ENCODE assay signal across 8 cellular contexts in the genomic region with DNA sequence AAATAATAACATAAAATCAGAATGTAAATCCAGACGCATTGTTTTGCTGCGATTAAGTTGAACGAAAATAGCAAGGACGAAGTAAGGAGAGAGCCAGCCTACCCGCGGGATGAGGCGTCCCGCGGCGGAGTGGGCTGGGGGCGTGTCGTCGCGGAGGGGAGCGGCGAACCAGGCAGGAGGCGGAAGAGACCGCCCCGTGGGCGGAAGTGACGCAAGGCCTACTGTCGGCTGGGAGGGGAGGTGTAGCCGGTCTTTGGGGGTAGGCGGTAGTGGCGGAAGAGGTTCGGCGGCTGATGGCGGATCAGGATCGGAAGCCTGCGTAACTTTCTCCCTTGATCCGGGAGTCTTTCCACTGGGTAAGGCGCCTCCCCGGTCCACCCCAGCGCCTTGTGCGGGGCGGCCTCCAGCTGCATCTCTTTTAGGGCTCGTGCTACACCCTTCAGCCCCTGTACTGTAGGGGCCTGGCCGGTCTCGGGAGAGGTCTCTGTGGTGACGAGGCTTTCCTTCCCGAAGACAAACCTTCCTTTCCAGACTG. TPM values are rescaled to one million over a fixed set of nuclear protein-coding genes. Genes with fewer than 3 reads are reported as not detected.
DNase-seq lines count a peak whose midpoint lies in the region; ATAC-seq, FAIRE-seq and TF ChIP-seq lines count a peak whose summit lies in the region.

A gene (plus strand): TSS at position 249 of the 535 bp plus-strand sequence. CDS start 8,363 bp downstream, outside the sequence.

- no peaks in the 10 kb centered on the region for H3K9me2 ChIP-seq in SU-DHL-6 (replicated peaks; ENCODE audit: insufficient read depth, low read length)

- TF ChIP-seq CTCF in SU-DHL-6 (IDR thresholded peaks at IDR 0.05; ENCODE audit: insufficient read depth, low read length, poor library complexity, severe bottlenecking) (no peak), pancreas (IDR thresholded peaks at IDR 0.05) (no peak), tibial artery (IDR thresholded peaks at IDR 0.05) (no peak)

- H3K9me3 ChIP-seq in SU-DHL-6 (ENCODE audit: insufficient read depth, low read length) (no peaks in the 10 kb centered on the region), pancreas (no peaks in the 10 kb centered on the region), tibial artery (no peaks in the 10 kb centered on the region)

- peaks cover 7% of the 10 kb centered on the region; the same call in 1 of the 2 replicates for H4K20me1 ChIP-seq in SU-DHL-6 (ENCODE audit: low read depth, low read length)

- H3K9ac ChIP-seq in SU-DHL-6 (ENCODE audit: low read length): peak within 1 kb of the TSS; percentile 76

- H3K79me2 ChIP-seq in SU-DHL-6 (ENCODE audit: insufficient read depth, low read length): peaks cover 31% of the 10 kb centered on the region

- H3K4me1 ChIP-seq in pancreas (peaks cover 29 to 45% (median 40%) of the 10 kb centered on the region in 3 donors), tibial artery (peaks cover 0 to 39% (median 15%) of the 10 kb centered on the region in 4 donors)

- peak within 1 kb of the TSS; percentile 92 for H3K4me3 Mint-ChIP-seq in activated naive CD8-positive, alpha-beta T cell treated with anti-CD3 and anti-CD28 coated beads, Interleukin-2, amount 10 ng/mL, durations not matched to agents 7 days and 5 days

- WGBS in pancreas, 2 donors: 0% methylated on average over 41 of the region's 41 CpGs

- peak within 1 kb of the TSS; percentile 92 for H3K4me2 ChIP-seq in SU-DHL-6 (ENCODE audit: low read depth, low read length, poor library complexity, severe bottlenecking)

- FAIRE-seq in pancreas (lab: Jason Lieb, UNC): peak; percentile 68

- H3K27me3 Mint-ChIP-seq in activated naive CD8-positive, alpha-beta T cell treated with anti-CD3 and anti-CD28 coated beads, Interleukin-2, amount 10 ng/mL, durations not matched to agents 7 days and 5 days: peaks cover 6% of the 10 kb centered on the region

- peaks cover 2% of the 10 kb centered on the region; the same call in 1 of the 2 replicates for H3F3A ChIP-seq in SU-DHL-6 (ENCODE audit: insufficient read depth)

- peak; percentile 96 for ATAC-seq in HG02678 (IDR thresholded peaks at IDR 0.05; ENCODE audit: unreplicated experiment)
- ATAC-seq in activated naive CD8-positive, alpha-beta T cell treated with anti-CD3 and anti-CD28 coated beads, Interleukin-2, amount 10 ng/mL, durations not matched to agents 7 days and 5 days (ENCODE audit: low read depth): peak; percentile 91
- peak; percentile 99 for ATAC-seq in Right ventricle myocardium inferior
- peak; percentile 92 to 98 (median 96) for ATAC-seq in pancreas

- peak within 1 kb of the TSS; percentile 98 for H3K27ac Mint-ChIP-seq in activated naive CD8-positive, alpha-beta T cell treated with anti-CD3 and anti-CD28 coated beads, Interleukin-2, amount 10 ng/mL, durations not matched to agents 7 days and 5 days

- no peaks in the 10 kb centered on the region for H3K9me3 Mint-ChIP-seq in activated naive CD8-positive, alpha-beta T cell treated with anti-CD3 and anti-CD28 coated beads, Interleukin-2, amount 10 ng/mL, durations not matched to agents 7 days and 5 days

- H3K27me3 ChIP-seq in SU-DHL-6 (ENCODE audit: low read length): no peaks in the 10 kb centered on the region
- no peaks in the 10 kb centered on the region for H3K27me3 ChIP-seq in pancreas
- H3K27me3 ChIP-seq in tibial artery: no peaks in the 10 kb centered on the region

- TF ChIP-seq POLR2A in GM10847 (IDR thresholded peaks at IDR 0.05; ENCODE audit: extremely low read depth, insufficient read length): peak; percentile 85

- peaks cover 24% of the 10 kb centered on the region for H3K4me1 Mint-ChIP-seq in activated naive CD8-positive, alpha-beta T cell treated with anti-CD3 and anti-CD28 coated beads, Interleukin-2, amount 10 ng/mL, durations not matched to agents 7 days and 5 days

- H3K36me3 ChIP-seq in SU-DHL-6 (ENCODE audit: low read length) (no peaks in the 10 kb centered on the region), pancreas (no peaks in the 10 kb centered on the region), tibial artery (no peaks in the 10 kb centered on the region)

- H3K27ac ChIP-seq in SU-DHL-6 (ENCODE audit: low read depth, low read length) (peak within 1 kb of the TSS; percentile 51), pancreas (peak within 1 kb of the TSS; percentile 97 to 99 (median 99)), tibial artery (peak within 1 kb of the TSS; percentile 98 to 99)

- POLR2A ChIA-PET in activated naive CD8-positive, alpha-beta T cell treated with anti-CD3 and anti-CD28 coated beads, Interleukin-2, amount 10 ng/mL, durations not matched to agents 7 days and 5 days (lab: Charles Lee): interaction anchor here (0.7 to 2.7 kb wide), 6 partner anchors 43 to 1538 kb away, joined by 3 to 29 read pairs (median 4); a partner anchor contains a TSS

- peaks cover 3% of the 10 kb centered on the region for H3K36me3 Mint-ChIP-seq in activated naive CD8-positive, alpha-beta T cell treated with anti-CD3 and anti-CD28 coated beads, Interleukin-2, amount 10 ng/mL, durations not matched to agents 7 days and 5 days

- intact Hi-C loops in Right ventricle myocardium inferior (cut with DNase I) (loop anchor here (1.0 to 10.0 kb wide), 3 partner anchors 77 to 355 kb away; no protein-coding TSS in a partner anchor), pancreas (cut with DNase I) (no loop called here), tibial artery (cut with DNase I; ENCODE audit: low total_unique reads) (loop anchor here (1.0 to 5.0 kb wide), 2 partner anchors 76 to 342 kb away; no protein-coding TSS in a partner anchor)

- H2AFZ ChIP-seq in SU-DHL-6 (ENCODE audit: low read depth, low read length, severe bottlenecking): peak within 1 kb of the TSS; percentile 99

- DNase-seq in NCI-H128 (lab: John Stamatoyannopoulos, UW; ENCODE audit: unreplicated experiment) (peak; percentile 86), Right ventricle myocardium inferior (ENCODE audit: missing footprints) (peak; percentile 98), pancreas (peak; percentile 94 to 97 (median 95)), tibial artery (peak; percentile 94 to 98)
- DNase-seq in activated naive CD8-positive, alpha-beta T cell treated with anti-CD3 and anti-CD28 coated beads, Interleukin-2, amount 10 ng/mL, durations not matched to agents 7 days and 5 days: peak; percentile 94

- peak within 1 kb of the TSS; percentile 91 for H3K4me3 ChIP-seq in SU-DHL-6 (ENCODE audit: insufficient read depth, low read length, poor library complexity, severe bottlenecking)
- peak within 1 kb of the TSS; percentile 84 to 96 (median 90) for H3K4me3 ChIP-seq in pancreas
- H3K4me3 ChIP-seq in tibial artery: peak within 1 kb of the TSS; percentile 94 to 99

RNA-seq across cellular contexts. Expression of the gene that starts here (rescaled TPM):
- 10 to 100 TPM; 71.8 to 81.2 TPM for total RNA-seq in activated naive CD8-positive, alpha-beta T cell treated with anti-CD3 and anti-CD28 coated beads, Interleukin-2, amount 10 ng/mL, durations not matched to agents 7 days and 5 days
- total RNA-seq in Right ventricle myocardium inferior: 169 TPM
- total RNA-seq in pancreas: 10 to 100 TPM; 43.3 to 64.6 (median 49.1) TPM
- polyA plus RNA-seq in pancreas: 10 to 100 TPM; 28.3 to 41.5 TPM

Comparison
In these comparisons a context has a peak if more than half of its experiments do, and no peak if none do; other contexts are left out.
1. Peak in every context shown above with its lines: DNase-seq, ATAC-seq, H3K4me3 ChIP-seq and H3K27ac ChIP-seq.
2. intact Hi-C loops: an anchor here in Right ventricle myocardium inferior (1.0 to 10.0 kb wide) and tibial artery (1.0 to 5.0 kb wide); none called in pancreas.